Comparison of ENCODE assay signal across 17 cellular contexts in genomic region chr1:51559064-51559500, GRCh38. TPM values are rescaled to one million over a fixed set of nuclear protein-coding genes. Genes with fewer than 3 reads are reported as not detected.
DNase-seq lines count a peak whose midpoint lies in the region; ATAC-seq, FAIRE-seq and TF ChIP-seq lines count a peak whose summit lies in the region.
"Had no signal": no experiment of that assay in that cellular context is flagged by ENCODE, and none has a peak within 500 bp of the region (broad histone marks: within the 10 kb centered on the region; RNA-seq: fewer than 3 reads in every experiment).

No MANE protein-coding gene starts in this region.

- H3K4me1 Mint-ChIP-seq in MCF 10A (ENCODE audit: insufficient read depth, unreplicated experiment): peaks cover 17% of the 10 kb centered on the region
- H3K4me1 Mint-ChIP-seq in activated T-helper 17 cell treated with anti-CD3 and anti-CD28 coated beads, Interleukin-2, amount 50 U/mL, for 72 hours: peaks cover 11% of the 10 kb centered on the region
- H3K4me1 Mint-ChIP-seq: neural crest cell had no signal

- H3K4me1 ChIP-seq in breast epithelium: no peaks in the 10 kb centered on the region
- H3K4me1 ChIP-seq in keratinocyte (ENCODE audit: control insufficient read depth, extremely low read depth, insufficient read depth, low read length): peaks cover 31% of the 10 kb centered on the region
- H3K4me1 ChIP-seq in lower lobe of right lung: peaks cover 2% of the 10 kb centered on the region
- H3K4me1 ChIP-seq: thyroid gland had no signal

- peak overlapping the region; percentile 70 for H3K4me2 ChIP-seq in keratinocyte (ENCODE audit: control insufficient read depth, extremely low read depth, insufficient read depth, low read depth, low read length)

- H4K20me1 ChIP-seq in keratinocyte (ENCODE audit: control insufficient read depth, extremely low read depth, insufficient read depth, low read length): no peaks in the 10 kb centered on the region

- no peak for TF ChIP-seq CTCF in MCF 10A (IDR thresholded peaks at IDR 0.05; ENCODE audit: unreplicated experiment)
- no peak for TF ChIP-seq CTCF in breast epithelium (IDR thresholded peaks at IDR 0.05)
- TF ChIP-seq CTCF in keratinocyte (optimal IDR thresholded peaks at IDR 0.05 in 1 of 3, IDR thresholded peaks at IDR 0.05 in 1 of 3, conservative IDR thresholded peaks at IDR 0.05 in 1 of 3; ENCODE audit: extremely low read depth in 1 of 3, insufficient read depth in 2 of 3, low read length in 3 of 3): no peak
- TF ChIP-seq CTCF in lower lobe of right lung (IDR thresholded peaks at IDR 0.05): no peak
- TF ChIP-seq CTCF in lower leg skin (IDR thresholded peaks at IDR 0.05): no peak

- no peaks in the 10 kb centered on the region for H3K79me2 ChIP-seq in keratinocyte (ENCODE audit: control insufficient read depth, insufficient read depth, low read length)

- no TSS peak for BruUV-seq in MCF 10A (replicated peaks; lab: Mats Ljungman, UMichigan)

- no peaks in the 10 kb centered on the region for H3K9me3 ChIP-seq in breast epithelium
- no peaks in the 10 kb centered on the region for H3K9me3 ChIP-seq in keratinocyte (ENCODE audit: control insufficient read depth, low read depth, low read length)
- no peaks in the 10 kb centered on the region for H3K9me3 ChIP-seq in lower lobe of right lung
- H3K9me3 ChIP-seq: thyroid gland had no signal

- H3K36me3 ChIP-seq in breast epithelium (no peaks in the 10 kb centered on the region), keratinocyte (ENCODE audit: control insufficient read depth in 2 of 2, extremely low read depth in 1 of 2, insufficient read depth in 2 of 2, low read length in 2 of 2) (no peaks in the 10 kb centered on the region), lower lobe of right lung (no peaks in the 10 kb centered on the region)
- H3K36me3 ChIP-seq: brain microvascular endothelial cell, thyroid gland had no signal

- intact Hi-C loops in MCF 10A (cut with micrococcal nuclease) (no loop called here), breast epithelium (cut with DNase I; ENCODE audit: low total_unique reads) (no loop called here), lower lobe of right lung (cut with DNase I) (no loop called here), lower leg skin (cut with DNase I; ENCODE audit: low total_unique reads) (no loop called here)

- no peak overlapping the region for H2AFZ ChIP-seq in keratinocyte (ENCODE audit: control insufficient read depth, low read length)

- H3K9me3 Mint-ChIP-seq in MCF 10A (ENCODE audit: unreplicated experiment): no peaks in the 10 kb centered on the region
- H3K9me3 Mint-ChIP-seq in activated T-helper 17 cell treated with anti-CD3 and anti-CD28 coated beads, Interleukin-2, amount 50 U/mL, for 72 hours: no peaks in the 10 kb centered on the region
- H3K9me3 Mint-ChIP-seq: CD4-positive, alpha-beta memory T cell; neural crest cell had no signal

- no peak for ATAC-seq in activated T-helper 17 cell treated with anti-CD3 and anti-CD28 coated beads, Interleukin-2, amount 50 U/mL, for 72 hours (replicated peaks)
- ATAC-seq in lower lobe of right lung (no peak), GM18502 (IDR thresholded peaks at IDR 0.05; ENCODE audit: poor library complexity, unreplicated experiment) (no peak)
- ATAC-seq: right cardiac atrium had no signal

- H3K9me1 ChIP-seq in keratinocyte (ENCODE audit: control insufficient read depth, extremely low read depth, insufficient read depth, low read length): no peaks in the 10 kb centered on the region

- DNase-seq in MCF 10A (ENCODE audit: unreplicated experiment) (no peak), breast epithelium (ENCODE audit: low spot score in 2 of 2) (no peak), keratinocyte (ENCODE audit: low read depth, low spot score) (no peak), lower lobe of right lung (no peak), lower leg skin (ENCODE audit: low spot score in 2 of 2) (no peak), COLO668 (lab: John Stamatoyannopoulos, UW; ENCODE audit: unreplicated experiment) (no peak)
- DNase-seq: brain microvascular endothelial cell; CD4-positive, alpha-beta memory T cell; NCI-H510A treated with DMSO at 0.1 percent for 48 hours; OCI-M1; right cardiac atrium; stimulated activated CD4-positive, alpha-beta T cell treated with anti-CD3 and anti-CD28 coated beads, Interleukin-2, amount 100 ng/mL, for 48 hours; thyroid gland had no signal

- dilution Hi-C loops in keratinocyte (cut with MboI; ENCODE audit: extremely low pct_ligation_motif_present, low sequenced_read_pairs): no loop called here

- WGBS in lower leg skin, 2 donors: 72 to 84% methylated on average over 3 of the region's 3 CpGs

- POLR2A ChIA-PET in MCF 10A (lab: Yijun Ruan, JAX): no interaction called here

- no peak overlapping the region for H3K27ac ChIP-seq in breast epithelium
- peak overlapping the region; percentile 85 for H3K27ac ChIP-seq in keratinocyte (ENCODE audit: control insufficient read depth, insufficient read depth, low read length)
- H3K27ac ChIP-seq in lower lobe of right lung: no peak overlapping the region
- H3K27ac ChIP-seq: brain microvascular endothelial cell, thyroid gland, VCaP had no signal

- peak overlapping the region; percentile 39 for H3K9ac ChIP-seq in keratinocyte (ENCODE audit: control insufficient read depth, extremely low read depth, insufficient read depth, low read length)

- FAIRE-seq in keratinocyte (lab: Jason Lieb, UNC): no peak

- peak overlapping the region; percentile 14 for H3K4me3 Mint-ChIP-seq in MCF 10A (ENCODE audit: unreplicated experiment)
- peak overlapping the region; percentile 37 for H3K4me3 Mint-ChIP-seq in activated T-helper 17 cell treated with anti-CD3 and anti-CD28 coated beads, Interleukin-2, amount 50 U/mL, for 72 hours
- H3K4me3 Mint-ChIP-seq: CD4-positive, alpha-beta memory T cell; neural crest cell had no signal

- TF ChIP-seq POLR2A in breast epithelium (IDR thresholded peaks at IDR 0.05) (no peak), lower leg skin (IDR thresholded peaks at IDR 0.05) (no peak)

- CTCF ChIA-PET in MCF 10A (lab: Yijun Ruan, JAX): interaction anchor here (0.6 kb wide), 1 partner anchor 396 kb away, joined by 4 read pairs; no protein-coding TSS in a partner anchor

- peak overlapping the region; percentile 61 for H3K27ac Mint-ChIP-seq in MCF 10A (ENCODE audit: low read depth, unreplicated experiment)
- H3K27ac Mint-ChIP-seq in activated T-helper 17 cell treated with anti-CD3 and anti-CD28 coated beads, Interleukin-2, amount 50 U/mL, for 72 hours: peak overlapping the region; percentile 90
- H3K27ac Mint-ChIP-seq: CD4-positive, alpha-beta memory T cell had no signal

- H3K4me3 ChIP-seq in breast epithelium: no peak overlapping the region
- H3K4me3 ChIP-seq in keratinocyte (ENCODE audit: control insufficient read depth in 2 of 3, extremely low read depth in 1 of 3, insufficient read depth in 2 of 3, low read depth in 1 of 3, low read length in 3 of 3): peak overlapping the region in 2 of 3 experiments; percentile 10 to 16
- no peak overlapping the region for H3K4me3 ChIP-seq in lower lobe of right lung
- no peak overlapping the region for H3K4me3 ChIP-seq in lower leg skin (ENCODE audit: low read depth, poor library complexity, severe bottlenecking)
- H3K4me3 ChIP-seq: thyroid gland had no signal

- no peaks in the 10 kb centered on the region for H3K36me3 Mint-ChIP-seq in MCF 10A (ENCODE audit: insufficient read depth, unreplicated experiment)
- no peaks in the 10 kb centered on the region for H3K36me3 Mint-ChIP-seq in activated T-helper 17 cell treated with anti-CD3 and anti-CD28 coated beads, Interleukin-2, amount 50 U/mL, for 72 hours (ENCODE audit: low read depth)
- H3K36me3 Mint-ChIP-seq: CD4-positive, alpha-beta memory T cell had no signal

- H3K27me3 ChIP-seq in breast epithelium: no peaks in the 10 kb centered on the region
- H3K27me3 ChIP-seq in keratinocyte (ENCODE audit: control insufficient read depth, extremely low read depth, insufficient read depth, low read length): no peaks in the 10 kb centered on the region
- H3K27me3 ChIP-seq in lower lobe of right lung (ENCODE audit: low read depth): no peaks in the 10 kb centered on the region
- H3K27me3 ChIP-seq: brain microvascular endothelial cell, thyroid gland had no signal

- no peaks in the 10 kb centered on the region for H3K27me3 Mint-ChIP-seq in MCF 10A (ENCODE audit: insufficient read depth, unreplicated experiment)
- H3K27me3 Mint-ChIP-seq in activated T-helper 17 cell treated with anti-CD3 and anti-CD28 coated beads, Interleukin-2, amount 50 U/mL, for 72 hours: peaks cover 9% of the 10 kb centered on the region

RNA-seq across cellular contexts. Expression of gene EPS15, which starts 40.0 kb away (rescaled TPM):
- total RNA-seq in MCF 10A (2022) (48.2 and 48.7 TPM in 2 replicates), breast epithelium (100 to 1,000 TPM in 2 of 3 donors, 10 to 100 TPM in 1; 83.6 to 144 (median 127) TPM), lower lobe of right lung (90.2 TPM), lower leg skin (10 to 100 TPM; 56.9 to 80.5 (median 64.3) TPM)
- total RNA-seq in activated T-helper 17 cell treated with anti-CD3 and anti-CD28 coated beads, Interleukin-2, amount 50 U/mL, for 72 hours: 10 to 100 TPM; 54.2 to 65.4 TPM
- 19.4 to 35.3 TPM (median 33.2 TPM) in 3 replicates for polyA plus RNA-seq in keratinocyte
- 19.7 TPM for polyA plus RNA-seq in keratinocyte (2011; ENCODE audit: low read depth)
- polyA plus RNA-seq in keratinocyte (2011; cell fraction: cytosol; rRNA removed): 18.5 and 34.7 TPM in 2 replicates
- 21.6 and 29.4 TPM in 2 replicates for polyA plus RNA-seq in keratinocyte (2011; cell fraction: nucleus; rRNA removed)
- 20.2 and 20.4 TPM in 2 replicates for polyA plus RNA-seq in keratinocyte (2012; ENCODE audit: low replicate concordance)
- 9.4 to 59.2 TPM (median 30.4 TPM) in 3 replicates for polyA minus RNA-seq in keratinocyte
- 37.0 TPM for polyA minus RNA-seq in keratinocyte (2011; cell fraction: cytosol; rRNA and poly(A)+ RNA removed)
- polyA minus RNA-seq in keratinocyte (2011; cell fraction: nucleus; rRNA and poly(A)+ RNA removed): 20.6 and 38.0 TPM in 2 replicates

RNA-seq across cellular contexts. Expression of gene OSBPL9, which starts 57.8 kb away (rescaled TPM):
- total RNA-seq in MCF 10A (2022): 51.7 and 60.4 TPM in 2 replicates
- 100 to 1,000 TPM; 107 to 213 (median 136) TPM for total RNA-seq in breast epithelium
- 10 to 100 TPM; 42.9 to 47.6 TPM for total RNA-seq in activated T-helper 17 cell treated with anti-CD3 and anti-CD28 coated beads, Interleukin-2, amount 50 U/mL, for 72 hours
- 49.1 to 68.0 TPM (median 62.7 TPM) in 3 replicates for polyA plus RNA-seq in keratinocyte
- polyA plus RNA-seq in keratinocyte (2011; ENCODE audit: low read depth): 33.5 TPM
- 33.1 and 74.8 TPM in 2 replicates for polyA plus RNA-seq in keratinocyte (2011; cell fraction: cytosol; rRNA removed)
- polyA plus RNA-seq in keratinocyte (2011; cell fraction: nucleus; rRNA removed): 63.3 and 70.7 TPM in 2 replicates
- 36.3 and 38.4 TPM in 2 replicates for polyA plus RNA-seq in keratinocyte (2012; ENCODE audit: low replicate concordance)
- polyA minus RNA-seq in keratinocyte: 82.5 to 90.1 TPM (median 90.1 TPM) in 3 replicates
- polyA minus RNA-seq in keratinocyte (2011; cell fraction: cytosol; rRNA and poly(A)+ RNA removed): 42.0 TPM
- 71.3 and 98.7 TPM in 2 replicates for polyA minus RNA-seq in keratinocyte (2011; cell fraction: nucleus; rRNA and poly(A)+ RNA removed)
- 65.4 TPM for total RNA-seq in lower lobe of right lung
- total RNA-seq in lower leg skin: 10 to 100 TPM; 35.9 to 56.9 (median 46.9) TPM

Comparison
In these comparisons a context has a peak if more than half of its experiments do, and no peak if none do; other contexts are left out.
1. H3K4me3 ChIP-seq: peak in keratinocyte (2 of 3); none in breast epithelium (0 of 3), lower lobe of right lung (single experiment) and lower leg skin (single experiment).